24 cellular contexts compared by ENCODE assay signal in the genomic region with DNA sequence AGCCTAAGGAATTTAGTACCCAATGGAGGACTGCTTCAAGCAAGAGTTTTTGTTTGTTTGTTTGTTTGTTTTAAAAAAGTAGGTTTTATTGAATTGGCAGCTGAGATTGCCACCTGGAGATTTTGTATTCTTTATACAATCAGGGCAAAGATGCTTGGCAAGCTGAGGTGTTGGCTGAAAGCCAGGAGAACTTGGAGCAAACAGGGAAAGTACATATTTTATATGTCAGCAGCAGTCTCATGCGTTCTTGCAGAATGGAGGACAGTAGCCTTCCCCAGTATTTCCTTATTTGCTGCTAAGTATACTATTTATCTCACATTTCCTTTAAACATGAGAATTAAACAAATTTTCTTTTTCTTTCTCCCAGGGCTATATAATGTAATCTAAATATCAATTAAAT. TPM values are rescaled to one million over a fixed set of nuclear protein-coding genes. Genes with fewer than 3 reads are reported as not detected.
DNase-seq lines count a peak whose midpoint lies in the region; ATAC-seq and TF ChIP-seq lines count a peak whose summit lies in the region.
"Had no signal": no experiment of that assay in that cellular context is flagged by ENCODE, and none has a peak within 500 bp of the region (broad histone marks: within the 10 kb centered on the region; RNA-seq: fewer than 3 reads in every experiment).

No MANE protein-coding gene starts in this region.

- TF ChIP-seq CTCF in VCaP (conservative IDR thresholded peaks at IDR 0.05) (no peak), mucosa of descending colon (IDR thresholded peaks at IDR 0.05) (no peak), psoas muscle (IDR thresholded peaks at IDR 0.05) (no peak)

- H3K36me3 ChIP-seq in mucosa of descending colon (ENCODE audit: low read depth) (no peaks in the 10 kb centered on the region), psoas muscle (ENCODE audit: insufficient read depth in 1 of 2, low read depth in 1 of 2) (no peaks in the 10 kb centered on the region)
- H3K36me3 ChIP-seq: WERI-Rb-1 had no signal

- intact Hi-C loops in mucosa of descending colon (cut with DNase I, micrococcal nuclease) = no loop called here
- intact Hi-C loops in psoas muscle (cut with DNase I) = no loop called here

- peak overlapping the region; percentile 70 for H3K27ac ChIP-seq in VCaP
- no peak overlapping the region for H3K27ac ChIP-seq in psoas muscle
- H3K27ac ChIP-seq: 22Rv1, GM23248, KMS-11, WERI-Rb-1 had no signal

- H3K4me1 ChIP-seq in mucosa of descending colon (ENCODE audit: low read depth) (peaks cover 4% of the 10 kb centered on the region), psoas muscle (no peaks in the 10 kb centered on the region)
- H3K4me1 ChIP-seq: Caco-2 had no signal

- no peaks in the 10 kb centered on the region for H3K27me3 ChIP-seq in psoas muscle (ENCODE audit: insufficient read depth in 3 of 3, low read length in 2 of 3)

- H3K9me3 ChIP-seq in mucosa of descending colon (no peaks in the 10 kb centered on the region), psoas muscle (no peaks in the 10 kb centered on the region)
- H3K9me3 ChIP-seq: Caco-2 had no signal

- ATAC-seq in mucosa of descending colon (peak; percentile 77), psoas muscle (no peak)

- peak; percentile 78 for DNase-seq in DMS 273 (lab: John Stamatoyannopoulos, UW; ENCODE audit: unreplicated experiment)
- DNase-seq in DMS 273 treated with DMSO at 0.1 percent for 48 hours (lab: John Stamatoyannopoulos, UW) = no peak
- peak; percentile 67 for DNase-seq in NCI-H1105 (lab: John Stamatoyannopoulos, UW)
- DNase-seq in mucosa of descending colon = peak in 2 of 3 donors; percentile 49 to 85
- DNase-seq in T-helper 9 cell = no peak
- DNase-seq in psoas muscle = no peak
- DNase-seq in NCI-H187 treated with DMSO at 0.1 percent for 48 hours (lab: John Stamatoyannopoulos, UW) = no peak
- DNase-seq: activated CD4-positive, alpha-beta memory T cell treated with anti-CD3 and anti-CD28 coated beads for 36 hours; activated naive CD4-positive, alpha-beta T cell treated with anti-CD3 and anti-CD28 coated beads, Interleukin-2, amount 10 ng/mL, durations not matched to agents 7 days and 5 days; activated T-cell treated with anti-CD3 and anti-CD28 coated beads, Interleukin-2, amount 50 U/mL, for 24 hours; aorta; Caco-2; GDM1; GM23248; head of caudate nucleus; NCI-H1092; NCI-H510A treated with DMSO at 0.1 percent for 48 hours; posterior cingulate gyrus; SHP77 treated with DMSO at 0.1 percent for 48 hours; stimulated activated CD4-positive, alpha-beta T cell treated with anti-CD3 and anti-CD28 coated beads, Interleukin-4, amount 100 ng/mL, for 24 hours; WERI-Rb-1 had no signal

- WGBS in psoas muscle, 3 donors = 8 to 33% (median 29%) methylated on average over 1 of the region's 1 CpG

- H3K4me3 ChIP-seq in mucosa of descending colon (no peak overlapping the region), psoas muscle (no peak overlapping the region)
- H3K4me3 ChIP-seq: GM23248 had no signal

RNA-seq across cellular contexts. Expression of a gene that starts 22.6 kb away (rescaled TPM):
- total RNA-seq in mucosa of descending colon = 10 to 100 TPM; 18.7 to 59.9 (median 41.9) TPM
- 1 to 10 TPM; 1.8 to 4.1 (median 2.4) TPM for total RNA-seq in psoas muscle
- polyA plus RNA-seq in psoas muscle = 1 to 10 TPM; 1.6 to 3.4 (median 2.0) TPM
- total RNA-seq: GM23248 had no signal
- polyA plus RNA-seq: GM23248 had no signal

Comparison
In these comparisons a context has a peak if more than half of its experiments do, and no peak if none do; other contexts are left out.
1. DNase-seq: peak in DMS 273 (single experiment), NCI-H1105 (single experiment) and mucosa of descending colon (2 of 3); none in DMS 273 treated with DMSO at 0.1 percent for 48 hours (single experiment), T-helper 9 cell (single experiment), psoas muscle (0 of 2) and NCI-H187 treated with DMSO at 0.1 percent for 48 hours (single experiment).